1 cellular context compared by ENCODE assay signal in genomic region chr7:32941996-32942782, GRCh38.
A peak's percentile ranks its signal among the peaks of the same experiment; 100 is the strongest.
TF ChIP-seq lines count a peak whose summit lies in the region.

No MANE protein-coding gene starts in this region.

TF ChIP-seq in K562, 482 proteins besides CTCF, POLR2A, EP300 and RAD21 (continues in another document):
- TF ChIP-seq ESRRA (IDR thresholded peaks at IDR 0.05; ENCODE audit: borderline replicate concordance, low read depth) (no peak), ZNF551 (CRISPR knock-in tag; IDR thresholded peaks at IDR 0.05) (no peak), TRIM28 (IDR thresholded peaks at IDR 0.05) (no peak), ZNF282 (CRISPR knock-in tag; IDR thresholded peaks at IDR 0.05) (no peak), SP2 (IDR thresholded peaks at IDR 0.05; ENCODE audit: extremely low read depth, low read depth, low read length, poor library complexity, severe bottlenecking) (no peak), BRD4 (IDR thresholded peaks at IDR 0.05) (no peak), TAF7 (tag; IDR thresholded peaks at IDR 0.05) (0 out of 2 replicates have a peak, but pooled peaks have one; percentile 15), RBM22 (IDR thresholded peaks at IDR 0.05; ENCODE audit: low read depth, low read length, poor library complexity, severe bottlenecking) (no peak), ZNF253 (CRISPR knock-in tag; conservative IDR thresholded peaks at IDR 0.05) (no peak), NKRF (IDR thresholded peaks at IDR 0.05; ENCODE audit: borderline replicate concordance) (no peak; the same call in 1 of the 2 replicates), KDM2B (CRISPR knock-in tag; IDR thresholded peaks at IDR 0.05) (no peak), NR2C2 (CRISPR knock-in tag; IDR thresholded peaks at IDR 0.05) (peak; percentile 26; the same call in 1 of the 2 replicates), NR2C2 (tag; IDR thresholded peaks at IDR 0.05) (no peak; the same call in 1 of the 2 replicates), U2AF2 (optimal IDR thresholded peaks at IDR 0.05; ENCODE audit: low read depth, low read length) (no peak), ARNT (IDR thresholded peaks at IDR 0.05) (no peak), ZNF146 (CRISPR knock-in tag; IDR thresholded peaks at IDR 0.05; ENCODE audit: unreplicated experiment) (no peak), SMARCA4 (IDR thresholded peaks at IDR 0.05) (peak; percentile 63), PBX2 (CRISPR knock-in tag; IDR thresholded peaks at IDR 0.05; ENCODE audit: low read depth) (no peak), PBX2 (tag; conservative IDR thresholded peaks at IDR 0.05; ENCODE audit: low read depth) (no peak), ZC3H8 (IDR thresholded peaks at IDR 0.05) (0 out of 2 replicates have a peak, but pooled peaks have one; percentile 20), COPS2 (conservative IDR thresholded peaks at IDR 0.05) (no peak), ZNF518B (CRISPR knock-in tag; IDR thresholded peaks at IDR 0.05) (no peak), CBFA2T3 (IDR thresholded peaks at IDR 0.05) (peak; percentile 69), RFX7 (CRISPR knock-in tag; IDR thresholded peaks at IDR 0.05) (no peak), TBL1XR1 (IDR thresholded peaks at IDR 0.05; ENCODE audit: low read length in 2 of 2) (no peak; a peak in 1 of 4 replicates), KLF1 (tag; IDR thresholded peaks at IDR 0.05) (no peak), ZNF395 (CRISPR knock-in tag; IDR thresholded peaks at IDR 0.05) (0 out of 2 replicates have a peak, but pooled peaks have one; percentile 31), CGGBP1 (CRISPR knock-in tag; IDR thresholded peaks at IDR 0.05) (no peak), FOXJ3 (CRISPR knock-in tag; IDR thresholded peaks at IDR 0.05) (no peak), FOXM1 (IDR thresholded peaks at IDR 0.05; ENCODE audit: low read depth) (no peak), FOXM1 (CRISPR knock-in tag; IDR thresholded peaks at IDR 0.05; ENCODE audit: low read depth) (no peak), ATF7 (IDR thresholded peaks at IDR 0.05) (no peak), HMGXB4 (CRISPR knock-in tag; IDR thresholded peaks at IDR 0.05) (no peak), MEF2D (tag; conservative IDR thresholded peaks at IDR 0.05; ENCODE audit: low read depth) (no peak), ASH1L (IDR thresholded peaks at IDR 0.05; ENCODE audit: borderline replicate concordance, low read depth, partially characterized antibody) (no peak), EWSR1 (IDR thresholded peaks at IDR 0.05; ENCODE audit: borderline replicate concordance, low read depth, partially characterized antibody) (no peak), NR3C1 (CRISPR knock-in tag; IDR thresholded peaks at IDR 0.05) (no peak), USF2 (CRISPR knock-in tag; IDR thresholded peaks at IDR 0.05) (no peak), ZNF347 (CRISPR knock-in tag; IDR thresholded peaks at IDR 0.05; ENCODE audit: low read depth) (no peak), EZH2 (IDR thresholded peaks at IDR 0.05; ENCODE audit: borderline replicate concordance, low read depth, low read length) (no peak), SAFB2 (IDR thresholded peaks at IDR 0.05; ENCODE audit: borderline replicate concordance, low read depth, low read length, severe bottlenecking) (no peak), ZFP91 (CRISPR knock-in tag; IDR thresholded peaks at IDR 0.05) (no peak), SAFB (IDR thresholded peaks at IDR 0.05; ENCODE audit: borderline replicate concordance, low read depth, low read length) (no peak; the same call in 1 of the 2 replicates), THAP7 (CRISPR knock-in tag; IDR thresholded peaks at IDR 0.05) (no peak), SRF (CRISPR knock-in tag; IDR thresholded peaks at IDR 0.05) (no peak), ZNF586 (CRISPR knock-in tag; conservative IDR thresholded peaks at IDR 0.05) (no peak), FOXP4 (CRISPR knock-in tag; IDR thresholded peaks at IDR 0.05; ENCODE audit: borderline replicate concordance) (no peak), BCOR (IDR thresholded peaks at IDR 0.05) (no peak; the same call in 1 of the 2 replicates), SRSF7 (optimal IDR thresholded peaks at IDR 0.05; ENCODE audit: low read depth, low read length) (no peak), ZNF311 (CRISPR knock-in tag; IDR thresholded peaks at IDR 0.05) (no peak), CCNT2 (IDR thresholded peaks at IDR 0.05; ENCODE audit: borderline replicate concordance, extremely low read depth, insufficient read length, low read depth, low read length) (peak; percentile 38), PHF8 (IDR thresholded peaks at IDR 0.05; ENCODE audit: borderline replicate concordance, low read length) (peak; percentile 72), RHOXF2B (CRISPR knock-in tag; conservative IDR thresholded peaks at IDR 0.05) (no peak)
